10 cellular contexts compared by ENCODE assay signal in the genomic region with DNA sequence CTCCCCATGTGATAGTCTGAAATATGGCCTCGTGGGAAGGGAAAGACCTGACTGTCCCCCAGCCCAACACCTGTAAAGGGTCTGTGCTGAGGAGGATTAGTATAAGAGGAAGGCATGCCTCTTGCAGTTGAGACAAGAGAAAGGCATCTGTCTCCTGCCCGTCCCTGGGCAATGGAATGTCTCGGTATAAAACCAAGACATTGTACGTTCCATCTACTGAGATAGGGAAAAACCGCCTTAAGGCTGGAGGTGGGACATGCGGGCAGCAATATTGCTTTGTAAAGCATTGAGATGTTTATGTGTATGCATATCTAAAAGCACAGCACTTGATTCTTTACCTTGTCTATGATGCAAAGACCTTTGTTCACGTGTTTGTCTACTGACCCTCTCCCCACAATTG. TPM values are rescaled to one million over a fixed set of nuclear protein-coding genes. Genes with fewer than 3 reads are reported as not detected.
DNase-seq lines count a peak whose midpoint lies in the region; ATAC-seq, FAIRE-seq and TF ChIP-seq lines count a peak whose summit lies in the region.
"Not testable (repeated sequence)": the region's sequence is repeated elsewhere in the genome, so short reads cannot be mapped to it uniquely, and the experiment has no call there.
"Had no signal": no experiment of that assay in that cellular context is flagged by ENCODE, and none has a peak within 500 bp of the region (broad histone marks: within the 10 kb centered on the region; RNA-seq: fewer than 3 reads in every experiment).

No MANE protein-coding gene starts in this region.

- not testable (repeated sequence) for H3K56ac ChIP-seq in H9 (ENCODE audit: insufficient read length, low read depth, low read length)

- not testable (repeated sequence) for H3K9me3 Mint-ChIP-seq in H9, T-cell, type B pancreatic cell

- not testable (repeated sequence) for H3K79me1 ChIP-seq in H9 (ENCODE audit: insufficient read depth, low read depth, low read length, poor library complexity, severe bottlenecking)

- H3K27ac ChIP-seq in A549 (peak overlapping the region; percentile 44 to 61; a peak in 4 of 6 replicates), breast epithelium (peak overlapping the region; percentile 36 to 88), foreskin keratinocyte (peak overlapping the region; percentile 99), lower lobe of right lung (peak overlapping the region; percentile 94), prostate gland (peak overlapping the region; percentile 38 to 96)
- not testable (repeated sequence) for H3K27ac ChIP-seq in H9 (ENCODE audit: insufficient read length, low read depth, low read length)

- not testable (repeated sequence) for H4K20me1 ChIP-seq in H9 (ENCODE audit: control insufficient read depth, insufficient read depth, insufficient read length)

- not testable (repeated sequence) for TF ChIP-seq POLR2A in A549 (IDR thresholded peaks at IDR 0.05; ENCODE audit: low read length); breast epithelium (IDR thresholded peaks at IDR 0.05); prostate gland (IDR thresholded peaks at IDR 0.05)

- not testable (repeated sequence) for H4K8ac ChIP-seq in H9 (replicated peaks; ENCODE audit: insufficient read length, low read depth, low read length)

- H4K5ac ChIP-seq in H9 (ENCODE audit: insufficient read length, low read depth, low read length) = not testable (repeated sequence)

- 59% methylated on average over 7 of the region's 7 CpGs for WGBS in A549 (ENCODE audit: missing lambda C conversion rate)
- WGBS in H9 (ENCODE audit: extremely low coverage, insufficient read length, low lambda C conversion rate) = no CpG with 5 or more reads among the region's 7 CpGs
- WGBS in prostate gland = 30% methylated on average over 7 of the region's 7 CpGs

- not testable (repeated sequence) for H4K91ac ChIP-seq in H9 (ENCODE audit: insufficient read length, low read depth, low read length)

- not testable (repeated sequence) for H3K4ac ChIP-seq in H9 (ENCODE audit: low read depth, low read length)

- not testable (repeated sequence) for H2AK5ac ChIP-seq in H9 (ENCODE audit: insufficient read length, low read length)

- H3K79me2 ChIP-seq in H9 (ENCODE audit: insufficient read depth, low read length) = peaks cover 45% of the 10 kb centered on the region

- not testable (repeated sequence) for H2BK5ac ChIP-seq in H9 (ENCODE audit: insufficient read length, low read length)

- H3K4me1 ChIP-seq in A549 (peaks cover 71% of the 10 kb centered on the region), H9 (ENCODE audit: insufficient read depth, low read length) (peaks cover 23% of the 10 kb centered on the region), breast epithelium (peaks cover 0 to 22% of the 10 kb centered on the region in 2 donors), foreskin keratinocyte (peaks cover 41% of the 10 kb centered on the region), lower lobe of right lung (peaks cover 77% of the 10 kb centered on the region)
- not testable (repeated sequence) for H3K4me1 ChIP-seq in prostate gland (replicated peaks)

- POLR2A ChIA-PET in A549 (lab: Yijun Ruan, JAX); T-cell (lab: Charles Lee): not testable (repeated sequence)

- peak overlapping the region; percentile 94 for H3K4me2 ChIP-seq in A549
- not testable (repeated sequence) for H3K4me2 ChIP-seq in H9 (ENCODE audit: insufficient read depth, insufficient read length, low read length)

- TF ChIP-seq RAD21 in A549 (conservative IDR thresholded peaks at IDR 0.05 in 1 of 2, IDR thresholded peaks at IDR 0.05 in 1 of 2) = not testable (repeated sequence)

- CTCF ChIA-PET in A549 (lab: Yijun Ruan, JAX) = interaction anchor here (1.3 kb wide), 1 partner anchor 15 kb away, joined by 4 read pairs; no protein-coding TSS in a partner anchor
- CTCF ChIA-PET in T-cell (lab: Charles Lee) = not testable (repeated sequence)

- intact Hi-C loops in breast epithelium (cut with DNase I; ENCODE audit: low total_unique reads); lower lobe of right lung (cut with DNase I); prostate gland (cut with DNase I): not testable (repeated sequence)

- not testable (repeated sequence) for TF ChIP-seq CTCF in A549 (IDR thresholded peaks at IDR 0.05); H9 (conservative IDR thresholded peaks at IDR 0.05); breast epithelium (IDR thresholded peaks at IDR 0.05); foreskin keratinocyte (conservative IDR thresholded peaks at IDR 0.05); lower lobe of right lung (IDR thresholded peaks at IDR 0.05); prostate gland (IDR thresholded peaks at IDR 0.05); type B pancreatic cell (conservative IDR thresholded peaks at IDR 0.05)

- not testable (repeated sequence) for H3K4me3 ChIP-seq in A549, breast epithelium, prostate gland
- H3K4me3 ChIP-seq in lower lobe of right lung = peak overlapping the region; percentile 91

- not testable (repeated sequence) for H3T11ph ChIP-seq in H9 (ENCODE audit: low read length)

- H3K4me3 Mint-ChIP-seq in H9 (peak overlapping the region; percentile 87 to 96; a peak in 4 of 5 replicates), type B pancreatic cell (peak overlapping the region; percentile 93)
- not testable (repeated sequence) for H3K4me3 Mint-ChIP-seq in T-cell

- TF ChIP-seq EP300 in A549 (IDR thresholded peaks at IDR 0.05) = not testable (repeated sequence)

- ATAC-seq in A549; T-cell (replicated peaks in 1 of 4); foreskin keratinocyte; lower lobe of right lung: not testable (repeated sequence)

- not testable (repeated sequence) for H3K9ac ChIP-seq in H9 (ENCODE audit: extremely low read depth, insufficient read length, low read length)

- H3K27ac Mint-ChIP-seq in H9 = peak overlapping the region; percentile 86 to 97 (median 97); a peak in 5 of 7 replicates
- H3K27ac Mint-ChIP-seq in T-cell = peak overlapping the region; percentile 53 to 77
- H3K27ac Mint-ChIP-seq in type B pancreatic cell = peak overlapping the region; percentile 98

- not testable (repeated sequence) for DNase-seq in A549 (ENCODE audit: low read depth in 1 of 2, low spot score in 1 of 2); H9; T-cell; breast epithelium (ENCODE audit: low spot score in 2 of 2); foreskin keratinocyte; lower lobe of right lung; prostate gland (ENCODE audit: low spot score); type B pancreatic cell (ENCODE audit: extremely low spot score, unreplicated experiment)

- not testable (repeated sequence) for H2BK12ac ChIP-seq in H9 (ENCODE audit: insufficient read length, low read depth, low read length)

- H3K23me2 ChIP-seq in H9 (ENCODE audit: insufficient read length, low read depth, low read length, poor library complexity, severe bottlenecking) = not testable (repeated sequence)

- not testable (repeated sequence) for H2BK20ac ChIP-seq in H9 (ENCODE audit: low read depth, low read length, poor library complexity, severe bottlenecking)

- H2BK15ac ChIP-seq in H9 (ENCODE audit: low read depth, low read length) = not testable (repeated sequence)

- H3K36me3 Mint-ChIP-seq in H9 (ENCODE audit: insufficient read depth in 1 of 3, low read depth in 3 of 3) (peaks cover 7 to 26% (median 24%) of the 10 kb centered on the region in 3 experiments; a peak in 5 of 7 replicates), type B pancreatic cell (peaks cover 12% of the 10 kb centered on the region)
- not testable (repeated sequence) for H3K36me3 Mint-ChIP-seq in T-cell

- not testable (repeated sequence) for H3K9me3 ChIP-seq in A549; H9 (ENCODE audit: control insufficient read depth, low read depth, low read length); breast epithelium; lower lobe of right lung; prostate gland

- FAIRE-seq in A549 (lab: Jason Lieb, UNC) = not testable (repeated sequence)

- not testable (repeated sequence) for H2AFZ ChIP-seq in H9 (ENCODE audit: low read length)

- not testable (repeated sequence) for H3K27me3 Mint-ChIP-seq in H9 (ENCODE audit: low read depth); T-cell
- H3K27me3 Mint-ChIP-seq in type B pancreatic cell = peaks cover 47% of the 10 kb centered on the region

- not testable (repeated sequence) for H2BK120ac ChIP-seq in H9 (ENCODE audit: low read depth, low read length, poor library complexity, severe bottlenecking)

- not testable (repeated sequence) for H3K36me3 ChIP-seq in breast epithelium, lower lobe of right lung, prostate gland

- not testable (repeated sequence) for H3K18ac ChIP-seq in H9 (ENCODE audit: insufficient read length, low read depth, low read length)

- H3K27me3 ChIP-seq in H9 (ENCODE audit: insufficient read depth, low read length); breast epithelium; foreskin keratinocyte; lower lobe of right lung (ENCODE audit: low read depth); prostate gland (replicated peaks; ENCODE audit: insufficient read depth): not testable (repeated sequence)

- H3K4me1 Mint-ChIP-seq in H9 = peaks cover 57 to 65% of the 10 kb centered on the region in 2 experiments
- peaks cover 44 to 60% (median 57%) of the 10 kb centered on the region in 3 donors for H3K4me1 Mint-ChIP-seq in T-cell
- H3K4me1 Mint-ChIP-seq in type B pancreatic cell (ENCODE audit: unreplicated experiment) = peaks cover 37% of the 10 kb centered on the region

- not testable (repeated sequence) for H3K23ac ChIP-seq in H9 (ENCODE audit: insufficient read length, low read depth, low read length)

- not testable (repeated sequence) for H3K14ac ChIP-seq in H9 (ENCODE audit: insufficient read depth, low read length)

RNA-seq across cellular contexts. Expression of a gene that starts 3.8 kb away (rescaled TPM):
- 62.0 and 71.0 TPM in 2 replicates for polyA plus RNA-seq in A549 (2011; rRNA removed)
- 20.9 and 27.4 TPM in 2 replicates for polyA plus RNA-seq in A549 (2012; cell fraction: cytosol; rRNA removed)
- polyA plus RNA-seq in A549 (2012; cell fraction: nucleus; rRNA removed) = 21.1 and 21.8 TPM in 2 replicates
- 28.3 to 30.3 TPM (median 29.7 TPM) in 3 replicates for polyA plus RNA-seq in A549 (2017; fragmentation: RNase III; extraction: RNeasy Plus Mini Kit Qiagen cat#74134 plus additional on column Dnase treatment)
- 93.5 and 114 TPM in 2 replicates for polyA minus RNA-seq in A549 (2011; rRNA and poly(A)+ RNA removed)
- 159 and 174 TPM in 2 replicates for total RNA-seq in H9 (2021)
- total RNA-seq in T-cell = 10 to 100 TPM; 14.6 to 21.0 (median 18.7) TPM
- 10 to 100 TPM; 41.1 to 74.3 (median 48.8) TPM for total RNA-seq in breast epithelium
- total RNA-seq in foreskin keratinocyte = 121 and 143 TPM in 2 replicates
- polyA plus RNA-seq in foreskin keratinocyte = 47.6 and 50.7 TPM in 2 replicates
- total RNA-seq in lower lobe of right lung = 162 TPM
- 100 to 1,000 TPM in 1 of 2 donors, 10 to 100 TPM in 1; 43.6 to 104 TPM for total RNA-seq in prostate gland
- total RNA-seq in type B pancreatic cell (ENCODE audit: low replicate concordance) = 66.8 and 147 TPM in 2 replicates

RNA-seq across cellular contexts. Expression of a gene that starts 21.6 kb away (rescaled TPM):
- polyA plus RNA-seq in A549 (2011; rRNA removed) (not detected in 2 replicates), A549 (2017; fragmentation: RNase III; extraction: RNeasy Plus Mini Kit Qiagen cat#74134 plus additional on column Dnase treatment) (0.17 to 0.21 TPM (median 0.20 TPM) in 3 replicates), foreskin keratinocyte (140 and 153 TPM in 2 replicates)
- polyA plus RNA-seq in A549 (2012; cell fraction: cytosol; rRNA removed) = 0.09 and 0.15 TPM in 2 replicates
- polyA plus RNA-seq in A549 (2012; cell fraction: nucleus; rRNA removed) = 0.65 and 2.0 TPM in 2 replicates
- 1.2 TPM in 1 of 2 replicates, not detected in the other for polyA minus RNA-seq in A549 (2011; rRNA and poly(A)+ RNA removed)
- total RNA-seq in H9 (2021) (73.7 and 77.0 TPM in 2 replicates), T-cell (100 to 1,000 TPM in 2 of 5 donors, 10 to 100 TPM in 3; 39.9 to 130 (median 94.8) TPM), breast epithelium (100 to 1,000 TPM in 2 of 3 donors, 10 to 100 TPM in 1; 57.3 to 217 (median 109) TPM), foreskin keratinocyte (96.4 and 98.1 TPM in 2 replicates), lower lobe of right lung (63.2 TPM), prostate gland (100 to 1,000 TPM; 137 to 648 TPM), type B pancreatic cell (ENCODE audit: low replicate concordance) (40.8 and 98.0 TPM in 2 replicates)

RNA-seq across cellular contexts. Expression of a gene that starts 28.6 kb away (rescaled TPM):
- polyA plus RNA-seq in A549 (2011; rRNA removed) = 35.5 and 43.5 TPM in 2 replicates
- polyA plus RNA-seq in A549 (2012; cell fraction: cytosol; rRNA removed) = 38.1 and 42.1 TPM in 2 replicates
- polyA plus RNA-seq in A549 (2012; cell fraction: nucleus; rRNA removed) = 126 and 147 TPM in 2 replicates
- 49.2 to 60.5 TPM (median 57.4 TPM) in 3 replicates for polyA plus RNA-seq in A549 (2017; fragmentation: RNase III; extraction: RNeasy Plus Mini Kit Qiagen cat#74134 plus additional on column Dnase treatment)
- polyA minus RNA-seq in A549 (2011; rRNA and poly(A)+ RNA removed) = 108 and 137 TPM in 2 replicates
- 58.6 and 59.2 TPM in 2 replicates for total RNA-seq in H9 (2021)
- total RNA-seq in T-cell = 10 to 100 TPM; 65.4 to 96.1 (median 92.2) TPM
- total RNA-seq in breast epithelium = 10 to 100 TPM; 64.5 to 70.8 (median 64.6) TPM
- 38.5 and 39.0 TPM in 2 replicates for total RNA-seq in foreskin keratinocyte
- 30.9 and 31.0 TPM in 2 replicates for polyA plus RNA-seq in foreskin keratinocyte
- 81.8 TPM for total RNA-seq in lower lobe of right lung
- total RNA-seq in prostate gland = 10 to 100 TPM; 46.3 to 65.8 TPM
- 62.2 and 79.1 TPM in 2 replicates for total RNA-seq in type B pancreatic cell (ENCODE audit: low replicate concordance)

RNA-seq across cellular contexts. Expression of a gene that starts 52.5 kb away (rescaled TPM):
- 0.06 and 0.08 TPM in 2 replicates for polyA plus RNA-seq in A549 (2011; rRNA removed)
- 0.04 and 0.06 TPM in 2 replicates for polyA plus RNA-seq in A549 (2012; cell fraction: cytosol; rRNA removed)
- polyA plus RNA-seq in A549 (2012; cell fraction: nucleus; rRNA removed) = 0.37 and 0.89 TPM in 2 replicates
- polyA plus RNA-seq in A549 (2017; fragmentation: RNase III; extraction: RNeasy Plus Mini Kit Qiagen cat#74134 plus additional on column Dnase treatment) = 0.09 to 0.13 TPM (median 0.13 TPM) in 3 replicates
- 0.05 TPM in 1 of 2 replicates, not detected in the other for polyA minus RNA-seq in A549 (2011; rRNA and poly(A)+ RNA removed)
- total RNA-seq in H9 (2021) = 0.13 TPM in 2 replicates
- 100 to 1,000 TPM; 193 to 299 (median 279) TPM for total RNA-seq in T-cell
- 10 to 100 TPM in 1 of 3 donors, 1 to 10 TPM in 2; 5.2 to 16.5 (median 7.9) TPM for total RNA-seq in breast epithelium
- not detected in 2 replicates for total RNA-seq in foreskin keratinocyte
- not detected in 2 replicates for polyA plus RNA-seq in foreskin keratinocyte
- total RNA-seq in lower lobe of right lung = 63.7 TPM
- 1 to 10 TPM; 3.2 to 5.3 TPM for total RNA-seq in prostate gland
- total RNA-seq in type B pancreatic cell (ENCODE audit: low replicate concordance) = 1.3 and 3.3 TPM in 2 replicates
- total RNA-seq: LHCN-M2 had no signal
- polyA plus RNA-seq: BJ had no signal
